In genomic region chr9:33447404-33448158, GRCh38 we compare ENCODE assay signal across 8 cellular contexts. TPM values are rescaled to one million over a fixed set of nuclear protein-coding genes. Genes with fewer than 3 reads are reported as not detected.
DNase-seq lines count a peak whose midpoint lies in the region; ATAC-seq and TF ChIP-seq lines count a peak whose summit lies in the region.

Gene AQP3, minus strand, starts transcription at chr9:33447593. Its CDS starts 63 bp downstream, at chr9:33447530.

- peak; percentile 45 for DNase-seq in DMS 273 treated with DMSO at 0.1 percent for 48 hours (lab: John Stamatoyannopoulos, UW)
- DNase-seq in HEK293T (ENCODE audit: extremely low spot score): peak; percentile 83
- DNase-seq in NCI-H82 treated with DMSO at 0.1 percent for 48 hours (lab: John Stamatoyannopoulos, UW; ENCODE audit: unreplicated experiment): peak; percentile 54
- DNase-seq in activated T-cell treated with anti-CD3 and anti-CD28 coated beads, Interleukin-2, amount 50 U/mL, for 4 hours: peak; percentile 62
- DNase-seq in fibroblast of mammary gland (ENCODE audit: low read depth): no peak
- DNase-seq in thoracic aorta (ENCODE audit: low spot score): no peak
- DNase-seq in NCI-H446 treated with DMSO at 0.1 percent for 48 hours (lab: John Stamatoyannopoulos, UW): no peak

- H3K9me3 Mint-ChIP-seq in activated T-cell treated with anti-CD3 and anti-CD28 coated beads, Interleukin-2, amount 50 U/mL, for 4 hours: no peaks in the 10 kb centered on the region
- no peaks in the 10 kb centered on the region for H3K9me3 Mint-ChIP-seq in nephron

- no peak for TF ChIP-seq CTCF in fibroblast of mammary gland (conservative IDR thresholded peaks at IDR 0.05; ENCODE audit: control insufficient read depth, insufficient read depth, low read depth, low read length)
- TF ChIP-seq CTCF in nephron (IDR thresholded peaks at IDR 0.05; ENCODE audit: unreplicated experiment in 3 of 3): peak in 2 of 3 experiments; percentile 12 to 30
- peak; percentile 29 for TF ChIP-seq CTCF in thoracic aorta (IDR thresholded peaks at IDR 0.05)

- H3K27me3 ChIP-seq in thoracic aorta (replicated peaks; ENCODE audit: insufficient read depth): no peaks in the 10 kb centered on the region

- no peaks in the 10 kb centered on the region for H3K36me3 ChIP-seq in thoracic aorta

- POLR2A ChIA-PET in HEK293T (lab: Yijun Ruan, JAX): no interaction called here

- H3K4me1 Mint-ChIP-seq in activated T-cell treated with anti-CD3 and anti-CD28 coated beads, Interleukin-2, amount 50 U/mL, for 4 hours (ENCODE audit: low read depth): peaks cover 49% of the 10 kb centered on the region
- H3K4me1 Mint-ChIP-seq in nephron: peaks cover 37% of the 10 kb centered on the region

- peak within 1 kb of the TSS; percentile 88 for H3K4me3 Mint-ChIP-seq in activated T-cell treated with anti-CD3 and anti-CD28 coated beads, Interleukin-2, amount 50 U/mL, for 4 hours
- H3K4me3 Mint-ChIP-seq in nephron: peak within 1 kb of the TSS; percentile 78 to 84 (median 80)

- H3K27ac ChIP-seq in thoracic aorta: no peak within 1 kb of the TSS

- peak; percentile 64 to 70 for ATAC-seq in activated T-cell treated with anti-CD3 and anti-CD28 coated beads, Interleukin-2, amount 50 U/mL, for 4 hours
- ATAC-seq in thoracic aorta (ENCODE audit: insufficient number of reproducible peaks, low FRiP score, low read depth): peak; percentile 29

- no peaks in the 10 kb centered on the region for H3K27me3 Mint-ChIP-seq in activated T-cell treated with anti-CD3 and anti-CD28 coated beads, Interleukin-2, amount 50 U/mL, for 4 hours (ENCODE audit: low read depth)
- peaks cover 15% of the 10 kb centered on the region for H3K27me3 Mint-ChIP-seq in nephron (ENCODE audit: low read depth)

- H3K4me3 ChIP-seq in fibroblast of mammary gland (ENCODE audit: control insufficient read depth, low read depth, low read length) (peak within 1 kb of the TSS; percentile 33), thoracic aorta (peak within 1 kb of the TSS; percentile 72)

- CTCF ChIA-PET in HEK293T (lab: Yijun Ruan, JAX): interaction anchor here (0.8 to 2.2 kb wide), 3 partner anchors 32 to 73 kb away, joined by 3 to 7 read pairs (median 4); no protein-coding TSS in a partner anchor

- peak within 1 kb of the TSS; percentile 75 to 93 (median 90) for H3K27ac Mint-ChIP-seq in nephron

- no peaks in the 10 kb centered on the region for H3K9me3 ChIP-seq in thoracic aorta

- peaks cover 2% of the 10 kb centered on the region for H3K36me3 Mint-ChIP-seq in activated T-cell treated with anti-CD3 and anti-CD28 coated beads, Interleukin-2, amount 50 U/mL, for 4 hours (ENCODE audit: insufficient read depth)
- H3K36me3 Mint-ChIP-seq in nephron (ENCODE audit: low read depth): no peaks in the 10 kb centered on the region

- peaks cover 0 to 20% of the 10 kb centered on the region in 2 donors for H3K4me1 ChIP-seq in thoracic aorta (ENCODE audit: control insufficient read depth in 1 of 2, low read depth in 2 of 2)

TF ChIP-seq in HEK293T, 16 proteins besides CTCF, POLR2A, EP300 and RAD21:
- TF ChIP-seq ELF4 (IDR thresholded peaks at IDR 0.05) (no peak), HDGF (IDR thresholded peaks at IDR 0.05; ENCODE audit: borderline replicate concordance) (no peak), FOXA1 (IDR thresholded peaks at IDR 0.05) (no peak), NFRKB (IDR thresholded peaks at IDR 0.05) (no peak), FOXK2 (IDR thresholded peaks at IDR 0.05) (no peak), PKNOX1 (IDR thresholded peaks at IDR 0.05) (no peak), TARDBP (IDR thresholded peaks at IDR 0.05) (no peak), SP1 (IDR thresholded peaks at IDR 0.05) (no peak), ARNT (IDR thresholded peaks at IDR 0.05) (no peak), LEF1 (IDR thresholded peaks at IDR 0.05; ENCODE audit: borderline replicate concordance) (no peak)

RNA-seq across cellular contexts. Expression of gene AQP3, which starts in this region (rescaled TPM):
- 1 to 10 TPM; 4.5 to 5.5 (median 5.3) TPM for total RNA-seq in activated T-cell treated with anti-CD3 and anti-CD28 coated beads, Interleukin-2, amount 50 U/mL, for 4 hours
- 10 to 100 TPM in 1 of 2 donors, 1 to 10 TPM in 1; 6.9 to 17.6 TPM for total RNA-seq in thoracic aorta

Comparison
In these comparisons a context has a peak if more than half of its experiments do, and no peak if none do; other contexts are left out.
1. DNase-seq: peak in DMS 273 treated with DMSO at 0.1 percent for 48 hours (single experiment), HEK293T (single experiment), NCI-H82 treated with DMSO at 0.1 percent for 48 hours (single experiment) and activated T-cell treated with anti-CD3 and anti-CD28 coated beads, Interleukin-2, amount 50 U/mL, for 4 hours (single experiment); none in fibroblast of mammary gland (single experiment), thoracic aorta (single experiment) and NCI-H446 treated with DMSO at 0.1 percent for 48 hours (single experiment).